Comparison of ENCODE assay signal across 1 cellular context in genomic region chr5:171409164-171410136, GRCh38.
A peak's percentile ranks its signal among the peaks of the same experiment; 100 is the strongest.
TF ChIP-seq lines count a peak whose summit lies in the region.

No MANE protein-coding gene starts in this region.

TF ChIP-seq in K562, 482 proteins besides CTCF, POLR2A, EP300 and RAD21 (continues in another document):
- TF ChIP-seq, protein P1, sequence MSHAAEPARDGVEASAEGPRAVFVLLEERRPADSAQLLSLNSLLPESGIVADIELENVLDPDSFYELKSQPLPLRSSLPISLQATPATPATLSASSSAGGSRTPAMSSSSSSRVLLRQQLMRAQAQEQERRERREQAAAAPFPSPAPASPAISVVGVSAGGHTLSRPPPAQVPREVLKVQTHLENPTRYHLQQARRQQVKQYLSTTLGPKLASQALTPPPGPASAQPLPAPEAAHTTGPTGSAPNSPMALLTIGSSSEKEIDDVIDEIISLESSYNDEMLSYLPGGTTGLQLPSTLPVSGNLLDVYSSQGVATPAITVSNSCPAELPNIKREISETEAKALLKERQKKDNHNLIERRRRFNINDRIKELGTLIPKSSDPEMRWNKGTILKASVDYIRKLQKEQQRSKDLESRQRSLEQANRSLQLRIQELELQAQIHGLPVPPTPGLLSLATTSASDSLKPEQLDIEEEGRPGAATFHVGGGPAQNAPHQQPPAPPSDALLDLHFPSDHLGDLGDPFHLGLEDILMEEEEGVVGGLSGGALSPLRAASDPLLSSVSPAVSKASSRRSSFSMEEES (CRISPR knock-in tag; IDR thresholded peaks at IDR 0.05), result no peak
- TF ChIP-seq ZNF766 (CRISPR knock-in tag; conservative IDR thresholded peaks at IDR 0.05), result peak; percentile 69; the same call in 1 of the 2 replicates
- TF ChIP-seq JUND (IDR thresholded peaks at IDR 0.05; ENCODE audit: borderline replicate concordance, low read depth, low read length), result peak; percentile 60
- no peak; the same call in 2 of the 3 replicates for TF ChIP-seq JUND (tag; IDR thresholded peaks at IDR 0.05; ENCODE audit: borderline replicate concordance, low read depth, low read length)
- no peak for TF ChIP-seq ILF3 (IDR thresholded peaks at IDR 0.05; ENCODE audit: borderline replicate concordance)
- 0 out of 2 replicates have a peak, but pooled peaks have one; percentile 19 for TF ChIP-seq GTF2E2 (tag; IDR thresholded peaks at IDR 0.05)
- TF ChIP-seq PRDM10 (IDR thresholded peaks at IDR 0.05; ENCODE audit: partially characterized antibody), result no peak
- no peak for TF ChIP-seq PTTG1 (tag; IDR thresholded peaks at IDR 0.05; ENCODE audit: low read depth)
- TF ChIP-seq POLR2AphosphoS5 (IDR thresholded peaks at IDR 0.05; ENCODE audit: control insufficient read depth, insufficient read depth, low read depth, low read length), result peak; percentile 45; the same call in 1 of the 2 replicates
- TF ChIP-seq SOX6 (IDR thresholded peaks at IDR 0.05), result peak; percentile 94
- no peak for TF ChIP-seq HSF4 (CRISPR knock-in tag; IDR thresholded peaks at IDR 0.05; ENCODE audit: borderline replicate concordance)
- TF ChIP-seq ATF3 (IDR thresholded peaks at IDR 0.05), result peak; percentile 85
- no peak for TF ChIP-seq ATF3 (CRISPR knock-in tag; conservative IDR thresholded peaks at IDR 0.05)
- TF ChIP-seq, protein P2, sequence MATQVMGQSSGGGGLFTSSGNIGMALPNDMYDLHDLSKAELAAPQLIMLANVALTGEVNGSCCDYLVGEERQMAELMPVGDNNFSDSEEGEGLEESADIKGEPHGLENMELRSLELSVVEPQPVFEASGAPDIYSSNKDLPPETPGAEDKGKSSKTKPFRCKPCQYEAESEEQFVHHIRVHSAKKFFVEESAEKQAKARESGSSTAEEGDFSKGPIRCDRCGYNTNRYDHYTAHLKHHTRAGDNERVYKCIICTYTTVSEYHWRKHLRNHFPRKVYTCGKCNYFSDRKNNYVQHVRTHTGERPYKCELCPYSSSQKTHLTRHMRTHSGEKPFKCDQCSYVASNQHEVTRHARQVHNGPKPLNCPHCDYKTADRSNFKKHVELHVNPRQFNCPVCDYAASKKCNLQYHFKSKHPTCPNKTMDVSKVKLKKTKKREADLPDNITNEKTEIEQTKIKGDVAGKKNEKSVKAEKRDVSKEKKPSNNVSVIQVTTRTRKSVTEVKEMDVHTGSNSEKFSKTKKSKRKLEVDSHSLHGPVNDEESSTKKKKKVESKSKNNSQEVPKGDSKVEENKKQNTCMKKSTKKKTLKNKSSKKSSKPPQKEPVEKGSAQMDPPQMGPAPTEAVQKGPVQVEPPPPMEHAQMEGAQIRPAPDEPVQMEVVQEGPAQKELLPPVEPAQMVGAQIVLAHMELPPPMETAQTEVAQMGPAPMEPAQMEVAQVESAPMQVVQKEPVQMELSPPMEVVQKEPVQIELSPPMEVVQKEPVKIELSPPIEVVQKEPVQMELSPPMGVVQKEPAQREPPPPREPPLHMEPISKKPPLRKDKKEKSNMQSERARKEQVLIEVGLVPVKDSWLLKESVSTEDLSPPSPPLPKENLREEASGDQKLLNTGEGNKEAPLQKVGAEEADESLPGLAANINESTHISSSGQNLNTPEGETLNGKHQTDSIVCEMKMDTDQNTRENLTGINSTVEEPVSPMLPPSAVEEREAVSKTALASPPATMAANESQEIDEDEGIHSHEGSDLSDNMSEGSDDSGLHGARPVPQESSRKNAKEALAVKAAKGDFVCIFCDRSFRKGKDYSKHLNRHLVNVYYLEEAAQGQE (CRISPR knock-in tag; IDR thresholded peaks at IDR 0.05; ENCODE audit: low read depth), result no peak
- no peak for TF ChIP-seq SP1 (CRISPR knock-in tag; IDR thresholded peaks at IDR 0.05)
- TF ChIP-seq ZNF395 (CRISPR knock-in tag; IDR thresholded peaks at IDR 0.05), result peak; percentile 83; the same call in 1 of the 2 replicates
- TF ChIP-seq ETV1 (tag; conservative IDR thresholded peaks at IDR 0.05; ENCODE audit: low read depth), result peak; percentile 37; the same call in 1 of the 2 replicates
- no peak for TF ChIP-seq SPI1 (IDR thresholded peaks at IDR 0.05; ENCODE audit: borderline replicate concordance, low read depth, low read length)
- no peak for TF ChIP-seq MEF2D (tag; conservative IDR thresholded peaks at IDR 0.05; ENCODE audit: low read depth)
- TF ChIP-seq NR2C1 (IDR thresholded peaks at IDR 0.05), result peak; percentile 40; the same call in 1 of the 2 replicates
- TF ChIP-seq NR2C1 (tag; IDR thresholded peaks at IDR 0.05), result peak; percentile 57
- TF ChIP-seq ZNF644 (tag; IDR thresholded peaks at IDR 0.05; ENCODE audit: low read depth), result peak; percentile 36; the same call in 1 of the 2 replicates
- TF ChIP-seq NR2C2 (CRISPR knock-in tag; IDR thresholded peaks at IDR 0.05), result no peak
- TF ChIP-seq NR2C2 (tag; IDR thresholded peaks at IDR 0.05), result peak; percentile 76
- TF ChIP-seq CXXC5 (CRISPR knock-in tag; IDR thresholded peaks at IDR 0.05), result peak; percentile 47; the same call in 1 of the 2 replicates
- TF ChIP-seq U2AF1 (optimal IDR thresholded peaks at IDR 0.05; ENCODE audit: low read depth, low read length), result no peak
- no peak for TF ChIP-seq SETDB1 (IDR thresholded peaks at IDR 0.05; ENCODE audit: low read length)
- TF ChIP-seq SUPT5H (IDR thresholded peaks at IDR 0.05), result 0 out of 2 replicates have a peak, but pooled peaks have one; percentile 39
- TF ChIP-seq, protein P3, sequence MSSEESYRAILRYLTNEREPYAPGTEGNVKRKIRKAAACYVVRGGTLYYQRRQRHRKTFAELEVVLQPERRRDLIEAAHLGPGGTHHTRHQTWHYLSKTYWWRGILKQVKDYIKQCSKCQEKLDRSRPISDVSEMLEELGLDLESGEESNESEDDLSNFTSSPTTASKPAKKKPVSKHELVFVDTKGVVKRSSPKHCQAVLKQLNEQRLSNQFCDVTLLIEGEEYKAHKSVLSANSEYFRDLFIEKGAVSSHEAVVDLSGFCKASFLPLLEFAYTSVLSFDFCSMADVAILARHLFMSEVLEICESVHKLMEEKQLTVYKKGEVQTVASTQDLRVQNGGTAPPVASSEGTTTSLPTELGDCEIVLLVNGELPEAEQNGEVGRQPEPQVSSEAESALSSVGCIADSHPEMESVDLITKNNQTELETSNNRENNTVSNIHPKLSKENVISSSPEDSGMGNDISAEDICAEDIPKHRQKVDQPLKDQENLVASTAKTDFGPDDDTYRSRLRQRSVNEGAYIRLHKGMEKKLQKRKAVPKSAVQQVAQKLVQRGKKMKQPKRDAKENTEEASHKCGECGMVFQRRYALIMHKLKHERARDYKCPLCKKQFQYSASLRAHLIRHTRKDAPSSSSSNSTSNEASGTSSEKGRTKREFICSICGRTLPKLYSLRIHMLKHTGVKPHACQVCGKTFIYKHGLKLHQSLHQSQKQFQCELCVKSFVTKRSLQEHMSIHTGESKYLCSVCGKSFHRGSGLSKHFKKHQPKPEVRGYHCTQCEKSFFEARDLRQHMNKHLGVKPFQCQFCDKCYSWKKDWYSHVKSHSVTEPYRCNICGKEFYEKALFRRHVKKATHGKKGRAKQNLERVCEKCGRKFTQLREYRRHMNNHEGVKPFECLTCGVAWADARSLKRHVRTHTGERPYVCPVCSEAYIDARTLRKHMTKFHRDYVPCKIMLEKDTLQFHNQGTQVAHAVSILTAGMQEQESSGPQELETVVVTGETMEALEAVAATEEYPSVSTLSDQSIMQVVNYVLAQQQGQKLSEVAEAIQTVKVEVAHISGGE (CRISPR knock-in tag; IDR thresholded peaks at IDR 0.05), result no peak
- TF ChIP-seq ATF7 (IDR thresholded peaks at IDR 0.05), result peak; percentile 75; the same call in 1 of the 2 replicates
- TF ChIP-seq POU5F1 (IDR thresholded peaks at IDR 0.05; ENCODE audit: borderline replicate concordance, low read depth, low read length, partially characterized antibody), result no peak
- TF ChIP-seq HDAC8 (tag; IDR thresholded peaks at IDR 0.05), result no peak
- TF ChIP-seq EP400 (IDR thresholded peaks at IDR 0.05), result peak; percentile 24; the same call in 1 of the 2 replicates
- TF ChIP-seq LEF1 (IDR thresholded peaks at IDR 0.05), result peak; percentile 50; the same call in 1 of the 2 replicates
- TF ChIP-seq ZNF354B (CRISPR knock-in tag; IDR thresholded peaks at IDR 0.05), result no peak
- TF ChIP-seq, protein P4, sequence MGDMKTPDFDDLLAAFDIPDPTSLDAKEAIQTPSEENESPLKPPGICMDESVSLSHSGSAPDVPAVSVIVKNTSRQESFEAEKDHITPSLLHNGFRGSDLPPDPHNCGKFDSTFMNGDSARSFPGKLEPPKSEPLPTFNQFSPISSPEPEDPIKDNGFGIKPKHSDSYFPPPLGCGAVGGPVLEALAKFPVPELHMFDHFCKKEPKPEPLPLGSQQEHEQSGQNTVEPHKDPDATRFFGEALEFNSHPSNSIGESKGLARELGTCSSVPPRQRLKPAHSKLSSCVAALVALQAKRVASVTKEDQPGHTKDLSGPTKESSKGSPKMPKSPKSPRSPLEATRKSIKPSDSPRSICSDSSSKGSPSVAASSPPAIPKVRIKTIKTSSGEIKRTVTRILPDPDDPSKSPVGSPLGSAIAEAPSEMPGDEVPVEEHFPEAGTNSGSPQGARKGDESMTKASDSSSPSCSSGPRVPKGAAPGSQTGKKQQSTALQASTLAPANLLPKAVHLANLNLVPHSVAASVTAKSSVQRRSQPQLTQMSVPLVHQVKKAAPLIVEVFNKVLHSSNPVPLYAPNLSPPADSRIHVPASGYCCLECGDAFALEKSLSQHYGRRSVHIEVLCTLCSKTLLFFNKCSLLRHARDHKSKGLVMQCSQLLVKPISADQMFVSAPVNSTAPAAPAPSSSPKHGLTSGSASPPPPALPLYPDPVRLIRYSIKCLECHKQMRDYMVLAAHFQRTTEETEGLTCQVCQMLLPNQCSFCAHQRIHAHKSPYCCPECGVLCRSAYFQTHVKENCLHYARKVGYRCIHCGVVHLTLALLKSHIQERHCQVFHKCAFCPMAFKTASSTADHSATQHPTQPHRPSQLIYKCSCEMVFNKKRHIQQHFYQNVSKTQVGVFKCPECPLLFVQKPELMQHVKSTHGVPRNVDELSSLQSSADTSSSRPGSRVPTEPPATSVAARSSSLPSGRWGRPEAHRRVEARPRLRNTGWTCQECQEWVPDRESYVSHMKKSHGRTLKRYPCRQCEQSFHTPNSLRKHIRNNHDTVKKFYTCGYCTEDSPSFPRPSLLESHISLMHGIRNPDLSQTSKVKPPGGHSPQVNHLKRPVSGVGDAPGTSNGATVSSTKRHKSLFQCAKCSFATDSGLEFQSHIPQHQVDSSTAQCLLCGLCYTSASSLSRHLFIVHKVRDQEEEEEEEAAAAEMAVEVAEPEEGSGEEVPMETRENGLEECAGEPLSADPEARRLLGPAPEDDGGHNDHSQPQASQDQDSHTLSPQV (IDR thresholded peaks at IDR 0.05), result peak; percentile 64; the same call in 1 of the 2 replicates
- TF ChIP-seq ZNF584 (CRISPR knock-in tag; IDR thresholded peaks at IDR 0.05; ENCODE audit: low read depth), result peak; percentile 72; the same call in 1 of the 2 replicates
- no peak for TF ChIP-seq ZNF384 (IDR thresholded peaks at IDR 0.05; ENCODE audit: low read depth, low read length)
- 0 out of 2 replicates have a peak, but pooled peaks have one; percentile 53 for TF ChIP-seq PYGO2 (tag; IDR thresholded peaks at IDR 0.05)
- peak; percentile 45 to 56; a peak in 2 of 4 replicates for TF ChIP-seq TRIM24 (IDR thresholded peaks at IDR 0.05)
- peak; percentile 22; the same call in 1 of the 2 replicates for TF ChIP-seq GABPA (tag; conservative IDR thresholded peaks at IDR 0.05; ENCODE audit: low read depth)
- peak; percentile 39; the same call in 1 of the 2 replicates for TF ChIP-seq MTA1 (IDR thresholded peaks at IDR 0.05; ENCODE audit: borderline replicate concordance)
- peak; percentile 80 for TF ChIP-seq KLF1 (tag; IDR thresholded peaks at IDR 0.05)
- TF ChIP-seq ZFP30 (CRISPR knock-in tag; IDR thresholded peaks at IDR 0.05; ENCODE audit: borderline replicate concordance), result no peak
- no peak for TF ChIP-seq SLC30A9 (CRISPR knock-in tag; IDR thresholded peaks at IDR 0.05)
- TF ChIP-seq NFATC3 (IDR thresholded peaks at IDR 0.05), result no peak
- TF ChIP-seq CEBPG (CRISPR knock-in tag; IDR thresholded peaks at IDR 0.05), result peak; percentile 94
- TF ChIP-seq CEBPG (tag; conservative IDR thresholded peaks at IDR 0.05 in 1 of 2, IDR thresholded peaks at IDR 0.05 in 1 of 2), result peak; percentile 68 to 92
- TF ChIP-seq ZNF551 (CRISPR knock-in tag; IDR thresholded peaks at IDR 0.05), result no peak
- peak; percentile 25 for TF ChIP-seq POLR2B (IDR thresholded peaks at IDR 0.05; ENCODE audit: low read depth, partially characterized antibody)
- peak; percentile 22; the same call in 1 of the 2 replicates for TF ChIP-seq CEBPB (tag; IDR thresholded peaks at IDR 0.05)
